Comparison of ENCODE assay signal across 1 cellular context in the genomic region with DNA sequence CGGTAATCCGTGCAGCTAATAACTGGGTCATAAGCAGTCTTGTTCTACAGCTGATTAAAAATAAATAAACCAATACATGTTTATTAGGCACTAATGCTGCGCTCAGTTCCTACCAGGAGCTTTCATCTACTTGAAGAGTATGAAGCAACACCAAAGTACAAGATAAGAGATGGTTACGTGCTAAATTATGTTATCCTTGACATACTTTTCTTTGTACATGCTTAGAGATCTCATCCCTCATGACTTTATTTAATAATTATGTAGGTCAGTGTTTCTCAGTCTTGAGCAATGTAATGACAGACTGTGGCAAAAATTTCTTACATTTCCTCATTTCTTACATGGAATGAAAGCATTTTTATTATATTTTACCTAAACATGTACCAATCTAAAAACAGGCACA.
TF ChIP-seq lines count a peak whose summit lies in the region.

No MANE protein-coding gene starts in this region.

TF ChIP-seq in HCT116, 20 proteins besides CTCF, POLR2A, EP300 and RAD21:
- TF ChIP-seq YY1 (IDR thresholded peaks at IDR 0.05; ENCODE audit: extremely low read depth, insufficient replicate concordance, low read depth, low read length) (no peak), SIN3A (IDR thresholded peaks at IDR 0.05; ENCODE audit: low read depth) (no peak), EGR1 (IDR thresholded peaks at IDR 0.05; ENCODE audit: low read depth) (no peak), TCF7L2 (IDR thresholded peaks at IDR 0.05; ENCODE audit: borderline replicate concordance, extremely low read depth, insufficient read depth, insufficient read length) (no peak), ZNF274 (IDR thresholded peaks at IDR 0.05; ENCODE audit: low read depth, low read length) (no peak), CBX3 (IDR thresholded peaks at IDR 0.05; ENCODE audit: low read depth) (no peak), SP1 (IDR thresholded peaks at IDR 0.05; ENCODE audit: low read depth) (no peak), JUND (IDR thresholded peaks at IDR 0.05) (no peak), EZH2 (IDR thresholded peaks at IDR 0.05) (no peak), EZH2phosphoT487 (IDR thresholded peaks at IDR 0.05; ENCODE audit: borderline replicate concordance) (no peak), SRF (IDR thresholded peaks at IDR 0.05; ENCODE audit: low read depth) (no peak), CEBPB (IDR thresholded peaks at IDR 0.05; ENCODE audit: low read depth) (no peak; the same call in 1 of the 2 replicates), FOSL1 (IDR thresholded peaks at IDR 0.05; ENCODE audit: low read depth) (no peak), ZBTB33 (IDR thresholded peaks at IDR 0.05; ENCODE audit: extremely low read depth, insufficient replicate concordance, low read length) (no peak), ZFX (IDR thresholded peaks at IDR 0.05) (no peak)
- TF ChIP-seq, protein P1, sequence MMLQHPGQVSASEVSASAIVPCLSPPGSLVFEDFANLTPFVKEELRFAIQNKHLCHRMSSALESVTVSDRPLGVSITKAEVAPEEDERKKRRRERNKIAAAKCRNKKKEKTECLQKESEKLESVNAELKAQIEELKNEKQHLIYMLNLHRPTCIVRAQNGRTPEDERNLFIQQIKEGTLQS (IDR thresholded peaks at IDR 0.05) = no peak
- TF ChIP-seq, protein P2, sequence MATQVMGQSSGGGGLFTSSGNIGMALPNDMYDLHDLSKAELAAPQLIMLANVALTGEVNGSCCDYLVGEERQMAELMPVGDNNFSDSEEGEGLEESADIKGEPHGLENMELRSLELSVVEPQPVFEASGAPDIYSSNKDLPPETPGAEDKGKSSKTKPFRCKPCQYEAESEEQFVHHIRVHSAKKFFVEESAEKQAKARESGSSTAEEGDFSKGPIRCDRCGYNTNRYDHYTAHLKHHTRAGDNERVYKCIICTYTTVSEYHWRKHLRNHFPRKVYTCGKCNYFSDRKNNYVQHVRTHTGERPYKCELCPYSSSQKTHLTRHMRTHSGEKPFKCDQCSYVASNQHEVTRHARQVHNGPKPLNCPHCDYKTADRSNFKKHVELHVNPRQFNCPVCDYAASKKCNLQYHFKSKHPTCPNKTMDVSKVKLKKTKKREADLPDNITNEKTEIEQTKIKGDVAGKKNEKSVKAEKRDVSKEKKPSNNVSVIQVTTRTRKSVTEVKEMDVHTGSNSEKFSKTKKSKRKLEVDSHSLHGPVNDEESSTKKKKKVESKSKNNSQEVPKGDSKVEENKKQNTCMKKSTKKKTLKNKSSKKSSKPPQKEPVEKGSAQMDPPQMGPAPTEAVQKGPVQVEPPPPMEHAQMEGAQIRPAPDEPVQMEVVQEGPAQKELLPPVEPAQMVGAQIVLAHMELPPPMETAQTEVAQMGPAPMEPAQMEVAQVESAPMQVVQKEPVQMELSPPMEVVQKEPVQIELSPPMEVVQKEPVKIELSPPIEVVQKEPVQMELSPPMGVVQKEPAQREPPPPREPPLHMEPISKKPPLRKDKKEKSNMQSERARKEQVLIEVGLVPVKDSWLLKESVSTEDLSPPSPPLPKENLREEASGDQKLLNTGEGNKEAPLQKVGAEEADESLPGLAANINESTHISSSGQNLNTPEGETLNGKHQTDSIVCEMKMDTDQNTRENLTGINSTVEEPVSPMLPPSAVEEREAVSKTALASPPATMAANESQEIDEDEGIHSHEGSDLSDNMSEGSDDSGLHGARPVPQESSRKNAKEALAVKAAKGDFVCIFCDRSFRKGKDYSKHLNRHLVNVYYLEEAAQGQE (IDR thresholded peaks at IDR 0.05; ENCODE audit: low read depth) = no peak
- TF ChIP-seq, protein P3, sequence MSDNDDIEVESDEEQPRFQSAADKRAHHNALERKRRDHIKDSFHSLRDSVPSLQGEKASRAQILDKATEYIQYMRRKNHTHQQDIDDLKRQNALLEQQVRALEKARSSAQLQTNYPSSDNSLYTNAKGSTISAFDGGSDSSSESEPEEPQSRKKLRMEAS (IDR thresholded peaks at IDR 0.05) = no peak
